Comparison of ENCODE assay signal across 31 cellular contexts in the genomic region with DNA sequence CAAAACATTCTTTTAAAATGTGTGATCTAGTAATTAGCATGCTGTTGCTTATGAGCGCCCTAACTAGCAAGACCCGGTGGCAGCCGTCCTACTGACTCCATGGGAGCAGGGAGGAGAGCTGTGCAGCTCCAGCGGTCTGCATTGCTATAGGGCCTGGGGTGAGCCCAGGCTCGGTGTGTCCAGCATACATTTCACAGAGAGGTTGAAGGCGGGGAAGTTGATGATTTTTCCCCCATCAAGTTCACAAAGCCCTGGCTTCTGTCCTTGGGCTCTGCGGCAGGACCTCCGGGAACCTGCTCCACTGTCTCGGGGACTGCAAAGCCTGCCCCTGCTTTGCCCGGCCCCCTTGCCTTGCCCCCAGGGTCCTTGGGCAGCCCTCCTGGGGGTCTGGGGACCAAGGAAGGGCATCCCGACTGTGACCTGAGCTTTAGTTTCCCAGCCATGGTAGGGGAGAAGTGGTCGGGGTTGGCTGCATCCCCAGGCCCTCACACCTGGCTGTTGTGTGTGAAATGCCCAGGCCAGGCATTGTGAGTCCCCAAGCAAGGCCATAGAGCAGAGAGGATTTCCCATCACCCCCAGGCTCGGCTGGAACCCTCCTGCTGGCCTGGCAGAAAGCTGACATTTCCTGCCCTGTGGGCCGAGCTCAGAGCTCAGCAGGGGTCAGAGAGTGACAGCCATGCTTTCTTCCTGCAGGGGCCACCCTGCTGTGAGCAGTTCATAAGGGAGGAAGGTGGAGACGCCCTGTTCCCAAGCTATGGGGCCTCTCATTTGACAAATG. TPM values are rescaled to one million over a fixed set of nuclear protein-coding genes. Genes with fewer than 3 reads are reported as not detected.
DNase-seq lines count a peak whose midpoint lies in the region; ATAC-seq, FAIRE-seq and TF ChIP-seq lines count a peak whose summit lies in the region.
"Had no signal": no experiment of that assay in that cellular context is flagged by ENCODE, and none has a peak within 500 bp of the region (broad histone marks: within the 10 kb centered on the region; RNA-seq: fewer than 3 reads in every experiment).

No MANE protein-coding gene starts in this region.

- no peak overlapping the region for H2BK120ac ChIP-seq in neuronal stem cell (ENCODE audit: low read depth, low read length)

- H2BK12ac ChIP-seq in neuronal stem cell (ENCODE audit: low read length), result no peak overlapping the region

- H4K91ac ChIP-seq in neuronal stem cell (ENCODE audit: low read depth, low read length, poor library complexity), result no peak overlapping the region

- no peaks in the 10 kb centered on the region for H3K9me2 ChIP-seq in PC-3 (replicated peaks; ENCODE audit: low read length)

- H3K14ac ChIP-seq in neuronal stem cell (ENCODE audit: low read length), result peak overlapping the region; percentile 14

- H4K20me1 ChIP-seq in K562 (replicated peaks; ENCODE audit: control insufficient read depth, insufficient read depth, low read length) (peaks cover 4% of the 10 kb centered on the region; the same call in 1 of the 2 replicates), PC-3 (ENCODE audit: low read length) (no peaks in the 10 kb centered on the region)

- peak overlapping the region; percentile 58 for H2AK5ac ChIP-seq in neuronal stem cell (ENCODE audit: low read depth, low read length)

- TF ChIP-seq POLR2A in K562 (conservative IDR thresholded peaks at IDR 0.05), result no peak

- H3K79me2 ChIP-seq in K562 (ENCODE audit: control insufficient read depth, insufficient read depth, low read length) (no peaks in the 10 kb centered on the region), PC-3 (ENCODE audit: low read length) (no peaks in the 10 kb centered on the region)

- in situ Hi-C loops in K562 (cut with MboI), result loop anchor here (25.0 kb wide), 1 partner anchor 686 kb away; no protein-coding TSS in a partner anchor

- H4K8ac ChIP-seq in neuronal stem cell (ENCODE audit: low read depth, low read length), result no peak overlapping the region

- no peak overlapping the region for H3K23ac ChIP-seq in neuronal stem cell (ENCODE audit: low read depth, low read length, poor library complexity)

- H2AFZ ChIP-seq in K562 (ENCODE audit: low read depth, low read length) (no peak overlapping the region), neuronal stem cell (ENCODE audit: low read length) (no peak overlapping the region), PC-3 (ENCODE audit: low read length) (no peak overlapping the region)

- H3K79me1 ChIP-seq in neuronal stem cell (ENCODE audit: low read depth, low read length), result no peaks in the 10 kb centered on the region

- H3K4me1 ChIP-seq in K562 (replicated peaks in 1 of 2; ENCODE audit: control insufficient read depth in 2 of 2, insufficient read depth in 2 of 2, low read length in 2 of 2) (peaks cover 0 to 6% of the 10 kb centered on the region in 2 experiments; a peak in 2 of 5 replicates), neuronal stem cell (ENCODE audit: control insufficient read depth in 2 of 2, insufficient read depth in 1 of 2, low read depth in 1 of 2, low read length in 2 of 2) (peaks cover 18 to 23% of the 10 kb centered on the region in 2 donors), PC-3 (ENCODE audit: insufficient read depth, low read length) (peaks cover 8% of the 10 kb centered on the region)
- H3K4me1 ChIP-seq: Peyer's patch had no signal

- intact Hi-C loops in K562 (cut with micrococcal nuclease), result no loop called here
- intact Hi-C loops in PC-3 (cut with micrococcal nuclease), result no loop called here

- CTCF ChIA-PET in K562 (lab: Yijun Ruan, JAX; ENCODE audit: low intra/inter-chr PET ratio), result no interaction called here
- CTCF ChIA-PET in PC-3 (lab: Charles Lee), result no interaction called here

- no peak overlapping the region for H2BK15ac ChIP-seq in neuronal stem cell (ENCODE audit: low read length)

- 8% methylated on average over 10 of the region's 15 CpGs for WGBS in K562 (ENCODE audit: insufficient coverage, low coverage, missing lambda C conversion rate)
- WGBS in neuronal stem cell (ENCODE audit: extremely low coverage in 2 of 2, insufficient read length in 2 of 2, insufficient replicate concordance in 1 of 2), 2 donors, result no CpG with 5 or more reads among the region's 15 CpGs

- peak; percentile 6 for FAIRE-seq in K562 (lab: Jason Lieb, UNC)
- FAIRE-seq: colon had no signal

- H3K27ac ChIP-seq in K562 (ENCODE audit: extremely low read depth, low read depth, low read length), result no peak overlapping the region
- H3K27ac ChIP-seq in neuronal stem cell (replicated peaks; ENCODE audit: low read length), result no peak overlapping the region
- no peak overlapping the region for H3K27ac ChIP-seq in PC-3 (ENCODE audit: low read length)
- H3K27ac ChIP-seq: suprapubic skin, upper lobe of right lung had no signal

- no peaks in the 10 kb centered on the region for H3K9me3 ChIP-seq in MG63
- no peaks in the 10 kb centered on the region for H3K9me3 ChIP-seq in K562 (replicated peaks; ENCODE audit: control insufficient read depth, insufficient read depth, low read depth, low read length)
- H3K9me3 ChIP-seq in neuronal stem cell (replicated peaks in 1 of 2; ENCODE audit: control insufficient read depth in 2 of 2, insufficient read depth in 1 of 2, low read depth in 1 of 2, low read length in 2 of 2), result no peaks in the 10 kb centered on the region
- H3K9me3 ChIP-seq in PC-3 (ENCODE audit: low read length), result no peaks in the 10 kb centered on the region
- H3K9me3 ChIP-seq: Peyer's patch, suprapubic skin, upper lobe of right lung had no signal

- H3K27me3 ChIP-seq in MG63 (no peaks in the 10 kb centered on the region), K562 (ENCODE audit: control insufficient read depth in 2 of 2, insufficient read depth in 2 of 2, low read length in 2 of 2) (peaks cover 0 to 28% of the 10 kb centered on the region in 2 experiments; a peak in 2 of 5 replicates), neuronal stem cell (ENCODE audit: control insufficient read depth in 3 of 3, insufficient read depth in 3 of 3, low read depth in 1 of 3, low read length in 3 of 3) (no peaks in the 10 kb centered on the region), PC-3 (ENCODE audit: low read length) (no peaks in the 10 kb centered on the region)
- H3K27me3 ChIP-seq: Peyer's patch, suprapubic skin, upper lobe of right lung had no signal

- peak; percentile 34 for ATAC-seq in K562
- no peak for ATAC-seq in PC-3
- no peak for ATAC-seq in GM18502 (IDR thresholded peaks at IDR 0.05; ENCODE audit: poor library complexity, unreplicated experiment)
- ATAC-seq: activated naive CD8-positive, alpha-beta T cell treated with anti-CD3 and anti-CD28 coated beads, Interleukin-2, amount 50 U/mL, for 24 hours; left ventricle myocardium superior; naive thymus-derived CD4-positive, alpha-beta T cell; upper lobe of right lung had no signal

- no TSS peak for BruUV-seq in K562 (replicated peaks; lab: Mats Ljungman, UMichigan)
- no TSS peak for BruUV-seq in PC-3 (replicated peaks; lab: Mats Ljungman, UMichigan)

- TF ChIP-seq EP300 in K562 (IDR thresholded peaks at IDR 0.05; ENCODE audit: low read length), result no peak

- peak overlapping the region; percentile 62 for H2BK5ac ChIP-seq in neuronal stem cell (ENCODE audit: low read length)

- H3K18ac ChIP-seq in neuronal stem cell (ENCODE audit: low read length), result peak overlapping the region; percentile 65

- H3K9me1 ChIP-seq in K562 (ENCODE audit: control insufficient read depth, insufficient read depth, low read length), result no peaks in the 10 kb centered on the region

- TF ChIP-seq CTCF in K562 (IDR thresholded peaks at IDR 0.05 in 2 of 3, conservative IDR thresholded peaks at IDR 0.05 in 1 of 3; ENCODE audit: insufficient read depth in 2 of 3, low read depth in 1 of 3, low read length in 3 of 3) (no peak), PC-3 (conservative IDR thresholded peaks at IDR 0.05; ENCODE audit: low read depth, low read length) (no peak)

- H3K4me3 ChIP-seq in MG63, result no peak overlapping the region
- no peak overlapping the region for H3K4me3 ChIP-seq in K562
- no peak overlapping the region for H3K4me3 ChIP-seq in neuronal stem cell (ENCODE audit: low read length in 2 of 2)
- no peak overlapping the region for H3K4me3 ChIP-seq in PC-3 (ENCODE audit: low read length)
- H3K4me3 ChIP-seq: Peyer's patch, suprapubic skin, upper lobe of right lung had no signal

- no peak overlapping the region for H3K4me2 ChIP-seq in K562 (ENCODE audit: insufficient read depth, low read length)
- H3K4me2 ChIP-seq in neuronal stem cell (ENCODE audit: insufficient read depth, low read length, poor library complexity, severe bottlenecking), result no peak overlapping the region
- no peak overlapping the region for H3K4me2 ChIP-seq in PC-3 (ENCODE audit: low read length)

- H3K4ac ChIP-seq in neuronal stem cell (ENCODE audit: low read length), result no peak overlapping the region

- POLR2A ChIA-PET in K562 (lab: Yijun Ruan, JAX), result no interaction called here
- POLR2A ChIA-PET in PC-3 (lab: Charles Lee; ENCODE audit: unreplicated experiment), result no interaction called here

- H3K9ac ChIP-seq in K562 (ENCODE audit: insufficient read depth in 1 of 2, low read depth in 2 of 2, low read length in 2 of 2) (no peak overlapping the region), neuronal stem cell (ENCODE audit: low read depth, low read length, poor library complexity) (no peak overlapping the region), PC-3 (ENCODE audit: low read length) (no peak overlapping the region)

- no peaks in the 10 kb centered on the region for H3K36me3 ChIP-seq in MG63
- H3K36me3 ChIP-seq in K562 (ENCODE audit: control insufficient read depth, insufficient read depth, low read length), result no peaks in the 10 kb centered on the region
- H3K36me3 ChIP-seq in neuronal stem cell (replicated peaks in 1 of 2; ENCODE audit: control insufficient read depth in 2 of 2, insufficient read depth in 2 of 2, low read length in 2 of 2), result no peaks in the 10 kb centered on the region
- H3K36me3 ChIP-seq in PC-3 (ENCODE audit: low read depth, low read length), result no peaks in the 10 kb centered on the region
- H3K36me3 ChIP-seq: Peyer's patch, suprapubic skin, upper lobe of right lung had no signal

- no peak for TF ChIP-seq RAD21 in K562 (CRISPR knock-in tag; conservative IDR thresholded peaks at IDR 0.05 in 1 of 2, IDR thresholded peaks at IDR 0.05 in 1 of 2)

- H3F3A ChIP-seq in PC-3 (ENCODE audit: low read length, unreplicated experiment), result no peaks in the 10 kb centered on the region

- DNase-seq in ELR (ENCODE audit: low read depth) (peak; percentile 15), MG63 (peak; percentile 67), K562 (ENCODE audit: extremely low read depth in 1 of 4, low spot score in 3 of 4) (no peak), neuronal stem cell (ENCODE audit: low spot score) (no peak), GF-D8 (lab: John Stamatoyannopoulos, UW) (no peak), cerebellar nuclear complex (lab: John Stamatoyannopoulos, UW) (no peak), PC-3 (no peak)
- DNase-seq: activated CD4-positive, alpha-beta T cell treated with anti-CD3 and anti-CD28 coated beads, Interleukin-2, amount 50 U/mL, for 48 hours; activated CD4-positive, CD25-positive, alpha-beta regulatory T cell treated with anti-CD3 and anti-CD28 coated beads, Interleukin-2, amount 50 U/mL, for 72 hours; activated gamma-delta T cell treated with Interleukin-2 at 50 U/mL for 16 hours; activated naive CD8-positive, alpha-beta T cell treated with anti-CD3 and anti-CD28 coated beads, Interleukin-2, amount 50 U/mL, for 24 hours; activated T-cell treated with anti-CD3 and anti-CD28 coated beads, Interleukin-2, amount 50 U/mL, for 48 hours; C1 segment of cervical spinal cord; DMS153; effector CD4-positive, alpha-beta T cell; H7; Karpas-422; left ventricle myocardium superior; midbrain; naive thymus-derived CD4-positive, alpha-beta T cell; NCI-H146; NCI-H226; Peyer's patch; SHP77 treated with DMSO at 0.1 percent for 48 hours; stimulated activated CD4-positive, alpha-beta T cell treated with anti-CD3 and anti-CD28 coated beads, Interleukin-15, amount 100 ng/mL, for 24 hours; stimulated activated CD4-positive, alpha-beta T cell treated with anti-CD3 and anti-CD28 coated beads, Interleukin-4, amount 100 ng/mL, for 4 hours; T-helper 2 cell; upper lobe of right lung had no signal

RNA-seq across cellular contexts. Expression of a gene that starts 24.8 kb away (rescaled TPM):
- total RNA-seq in MG63 (2014; rRNA removed; shearing (Covaris generic); ENCODE audit: low replicate concordance), result 5.2 and 5.6 TPM in 2 replicates
- not detected in 2 replicates for total RNA-seq in K562 (2011; cell fraction: chromatin; rRNA removed; ENCODE audit: low replicate concordance)
- total RNA-seq in K562 (2011; cell fraction: nucleolus; rRNA removed), result not detected in 2 replicates
- total RNA-seq in K562 (2011; cell fraction: nucleoplasm; rRNA removed), result not detected in 2 replicates
- total RNA-seq in K562 (2014; rRNA removed), result 0.12 TPM in 1 of 2 replicates, not detected in the other
- not detected in 2 replicates for total RNA-seq in K562 (2014; rRNA removed; fragmentation: Illumina TruSeq; extraction: Trizol)
- not detected in 2 replicates for total RNA-seq in K562 (2015; rRNA removed; fragmentation: Illumina TruSeq; extraction: Trizol)
- 0.02 TPM in 1 of 2 replicates, not detected in the other for total RNA-seq in K562 (2021)
- not detected in 2 replicates for polyA plus RNA-seq in K562 (2011; rRNA removed)
- 0.01 and 0.03 TPM in 2 replicates for polyA plus RNA-seq in K562 (2011; cell fraction: cytosol; rRNA removed)
- not detected in 2 replicates for polyA plus RNA-seq in K562 (2011; cell fraction: nucleus; rRNA removed)
- polyA plus RNA-seq in K562 (2012), result not detected in 2 replicates
- polyA plus RNA-seq in K562 (2014; fragmentation: Illumina TruSeq; extraction: Trizol), result not detected in 2 replicates
- not detected for polyA plus RNA-seq in K562 (2014; fragmentation: Nextera tagmentation; extraction: Ambion mirVana)
- polyA plus RNA-seq in K562 (2014; rRNA removed), result not detected in 2 replicates
- polyA minus RNA-seq in K562 (2011; rRNA and poly(A)+ RNA removed), result not detected in 2 replicates
- polyA minus RNA-seq in K562 (2011; cell fraction: cytosol; rRNA and poly(A)+ RNA removed), result not detected in 2 replicates
- polyA minus RNA-seq in K562 (2011; cell fraction: nucleus; rRNA and poly(A)+ RNA removed), result not detected in 2 replicates
- polyA plus RNA-seq in neuronal stem cell (2013, experiment 1 of 2), result 0.78 TPM
- 0.89 TPM for polyA plus RNA-seq in neuronal stem cell (2013, experiment 2 of 2)
- 10.0 and 11.1 TPM in 2 replicates for total RNA-seq in PC-3 (2014; rRNA removed)
- polyA plus RNA-seq: naive thymus-derived CD4-positive, alpha-beta T cell had no signal

Comparison
In these comparisons a context has a peak if more than half of its experiments do, and no peak if none do; other contexts are left out.
1. DNase-seq: peak in ELR (single experiment) and MG63 (single experiment); none in K562 (0 of 4), neuronal stem cell (single experiment), GF-D8 (single experiment), cerebellar nuclear complex (0 of 2) and PC-3 (single experiment).